In genomic region chr2:189440947-189441708, GRCh38 we compare ENCODE assay signal across 1 cellular context.
TF ChIP-seq lines count a peak whose summit lies in the region.

WDR75 (plus strand) TSS chr2:189441474; CDS start chr2:189441493, 19 bp downstream.

TF ChIP-seq in K562, 482 proteins besides CTCF, POLR2A, EP300 and RAD21 (continued from another document and continues in another):
- TF ChIP-seq KDM1A (IDR thresholded peaks at IDR 0.05): no peak
- no peak for TF ChIP-seq ZNF778 (CRISPR knock-in tag; IDR thresholded peaks at IDR 0.05)
- TF ChIP-seq CBFA2T3 (IDR thresholded peaks at IDR 0.05): no peak
- TF ChIP-seq ZNF592 (IDR thresholded peaks at IDR 0.05): no peak
- no peak for TF ChIP-seq ZFP1 (CRISPR knock-in tag; IDR thresholded peaks at IDR 0.05)
- no peak for TF ChIP-seq SMARCB1 (IDR thresholded peaks at IDR 0.05; ENCODE audit: insufficient read length, low read depth)
- no peak for TF ChIP-seq ZNF436 (CRISPR knock-in tag; IDR thresholded peaks at IDR 0.05)
- TF ChIP-seq TOE1 (IDR thresholded peaks at IDR 0.05; ENCODE audit: borderline replicate concordance): peak; percentile 98
- TF ChIP-seq TOE1 (CRISPR knock-in tag; IDR thresholded peaks at IDR 0.05; ENCODE audit: borderline replicate concordance, low read depth): no peak
- no peak for TF ChIP-seq SLC30A9 (CRISPR knock-in tag; IDR thresholded peaks at IDR 0.05)
- TF ChIP-seq MBD2 (IDR thresholded peaks at IDR 0.05; ENCODE audit: borderline replicate concordance, low read depth): no peak; the same call in 1 of the 2 replicates
- peak; percentile 83 for TF ChIP-seq DIDO1 (tag; IDR thresholded peaks at IDR 0.05; ENCODE audit: low read depth)
- TF ChIP-seq DEAF1 (CRISPR knock-in tag; IDR thresholded peaks at IDR 0.05): no peak
- TF ChIP-seq ZNF407 (IDR thresholded peaks at IDR 0.05; ENCODE audit: low read depth): no peak
- TF ChIP-seq ZC3H8 (IDR thresholded peaks at IDR 0.05): no peak
- TF ChIP-seq SMAD1 (IDR thresholded peaks at IDR 0.05; ENCODE audit: low read depth, low read length, partially characterized antibody): peak; percentile 35
- TF ChIP-seq ZNF23 (CRISPR knock-in tag; IDR thresholded peaks at IDR 0.05): no peak
- no peak for TF ChIP-seq ELK1 (CRISPR knock-in tag; IDR thresholded peaks at IDR 0.05)
- TF ChIP-seq MEF2D (tag; conservative IDR thresholded peaks at IDR 0.05; ENCODE audit: low read depth): no peak
- TF ChIP-seq HOXB6 (CRISPR knock-in tag; IDR thresholded peaks at IDR 0.05; ENCODE audit: borderline replicate concordance): no peak
- TF ChIP-seq ZNF347 (CRISPR knock-in tag; IDR thresholded peaks at IDR 0.05; ENCODE audit: low read depth): no peak
- TF ChIP-seq FOXJ3 (CRISPR knock-in tag; IDR thresholded peaks at IDR 0.05): no peak
- TF ChIP-seq MTF1 (CRISPR knock-in tag; IDR thresholded peaks at IDR 0.05; ENCODE audit: borderline replicate concordance): no peak
- TF ChIP-seq PREB (CRISPR knock-in tag; IDR thresholded peaks at IDR 0.05): no peak
- TF ChIP-seq ZNF780A (CRISPR knock-in tag; IDR thresholded peaks at IDR 0.05): no peak
- peak; percentile 99 for TF ChIP-seq RAD51 (IDR thresholded peaks at IDR 0.05; ENCODE audit: borderline replicate concordance, low read depth)
- TF ChIP-seq TAF15 (IDR thresholded peaks at IDR 0.05; ENCODE audit: low read depth, low read length): no peak
- TF ChIP-seq ZNF785 (CRISPR knock-in tag; IDR thresholded peaks at IDR 0.05): no peak
- no peak for TF ChIP-seq SMAD2 (IDR thresholded peaks at IDR 0.05; ENCODE audit: low read depth, low read length)
- TF ChIP-seq L3MBTL2 (IDR thresholded peaks at IDR 0.05): peak; percentile 43
- no peak for TF ChIP-seq KLF16 (IDR thresholded peaks at IDR 0.05)
- no peak for TF ChIP-seq SMARCA4 (IDR thresholded peaks at IDR 0.05)
- TF ChIP-seq GTF3C2 (IDR thresholded peaks at IDR 0.05; ENCODE audit: borderline replicate concordance, extremely low read depth, insufficient read length): no peak
- no peak for TF ChIP-seq SNAPC5 (CRISPR knock-in tag; IDR thresholded peaks at IDR 0.05)
- no peak for TF ChIP-seq RHOXF2B (CRISPR knock-in tag; conservative IDR thresholded peaks at IDR 0.05)
- TF ChIP-seq FOXP4 (CRISPR knock-in tag; IDR thresholded peaks at IDR 0.05; ENCODE audit: borderline replicate concordance): no peak
